ENCODE assay signal across 19 cellular contexts in genomic region chr4:130368668-130369067, GRCh38.
"Had no signal": no experiment of that assay in that cellular context is flagged by ENCODE, and none has a peak within 500 bp of the region (broad histone marks: within the 10 kb centered on the region; RNA-seq: fewer than 3 reads in every experiment).

No MANE protein-coding gene starts in this region.

- H3K27me3 ChIP-seq: esophagus muscularis mucosa, hepatocyte, neural progenitor cell, ovary had no signal

- H3K27ac ChIP-seq: epithelial cell of prostate, esophagus muscularis mucosa, hepatocyte, neural progenitor cell, ovary had no signal

- H3K4me1 ChIP-seq: esophagus muscularis mucosa, neural progenitor cell had no signal

- ATAC-seq: effector memory CD8-positive, alpha-beta T cell; left cardiac atrium; left ventricle myocardium superior; natural killer cell treated with Interleukin-12 subunit alpha and Interleukin-12 subunit beta and Interleukin-15 and Interleukin-18, amount 100 ng/mL, for 72 hours; right cardiac atrium had no signal

- H3K9me3 ChIP-seq: esophagus muscularis mucosa, ovary had no signal

- FAIRE-seq: kidney had no signal

- DNase-seq: effector memory CD8-positive, alpha-beta T cell; kidney; left cardiac atrium; left ventricle myocardium superior; mesenchymal stem cell; midbrain; nucleus accumbens; ovary; right cardiac atrium; stimulated activated CD4-positive, alpha-beta T cell treated with anti-CD3 and anti-CD28 coated beads, Interleukin-2, amount 100 ng/mL, for 48 hours; stimulated activated naive CD4-positive, alpha-beta T cell treated with Interleukin-2 at 50 U/mL for 16 hours; trophoblast cell had no signal

- H3K4me3 ChIP-seq: esophagus muscularis mucosa, hepatocyte, lung, neural progenitor cell, ovary, smooth muscle cell had no signal

- H3K36me3 ChIP-seq: esophagus muscularis mucosa, neural progenitor cell, ovary had no signal
